1 cellular context compared by ENCODE assay signal in the genomic region with DNA sequence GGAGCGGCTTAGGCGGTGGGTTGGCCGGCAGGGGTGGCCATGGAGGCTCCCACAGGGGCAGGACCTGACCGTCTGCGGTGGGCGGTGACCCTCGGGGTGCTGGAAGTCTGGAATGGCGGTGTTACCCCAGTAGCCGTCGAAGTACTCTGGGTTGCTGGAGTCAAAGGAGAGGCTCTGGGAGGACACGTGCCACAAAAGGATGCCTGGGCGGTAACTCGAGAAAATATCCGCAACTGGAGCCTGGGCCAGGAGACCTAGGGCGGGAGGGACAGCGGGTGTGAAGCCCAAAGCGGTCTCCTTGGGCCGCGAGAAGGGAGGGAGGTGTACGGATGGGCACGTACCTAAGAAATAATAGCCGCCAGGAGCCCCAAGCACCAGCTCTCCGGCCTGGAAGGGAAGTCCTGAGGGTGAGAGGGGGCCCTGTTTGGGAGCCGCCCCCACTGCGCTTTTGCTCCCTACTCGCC.
TF ChIP-seq lines count a peak whose summit lies in the region.

No MANE protein-coding gene starts in this region.

TF ChIP-seq in HCT116, 20 proteins besides CTCF, POLR2A, EP300 and RAD21:
- TF ChIP-seq SIN3A (IDR thresholded peaks at IDR 0.05; ENCODE audit: low read depth) (no peak), CBX3 (IDR thresholded peaks at IDR 0.05; ENCODE audit: low read depth) (no peak), CEBPB (IDR thresholded peaks at IDR 0.05; ENCODE audit: low read depth) (no peak), EZH2phosphoT487 (IDR thresholded peaks at IDR 0.05; ENCODE audit: borderline replicate concordance) (no peak), TCF7L2 (IDR thresholded peaks at IDR 0.05; ENCODE audit: borderline replicate concordance, extremely low read depth, insufficient read depth, insufficient read length) (no peak), JUND (IDR thresholded peaks at IDR 0.05) (no peak), SRF (IDR thresholded peaks at IDR 0.05; ENCODE audit: low read depth) (no peak), ZFX (IDR thresholded peaks at IDR 0.05) (no peak), EZH2 (IDR thresholded peaks at IDR 0.05) (no peak), EGR1 (IDR thresholded peaks at IDR 0.05; ENCODE audit: low read depth) (no peak)
- TF ChIP-seq, protein P1, sequence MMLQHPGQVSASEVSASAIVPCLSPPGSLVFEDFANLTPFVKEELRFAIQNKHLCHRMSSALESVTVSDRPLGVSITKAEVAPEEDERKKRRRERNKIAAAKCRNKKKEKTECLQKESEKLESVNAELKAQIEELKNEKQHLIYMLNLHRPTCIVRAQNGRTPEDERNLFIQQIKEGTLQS (IDR thresholded peaks at IDR 0.05): no peak
- TF ChIP-seq, protein P2, sequence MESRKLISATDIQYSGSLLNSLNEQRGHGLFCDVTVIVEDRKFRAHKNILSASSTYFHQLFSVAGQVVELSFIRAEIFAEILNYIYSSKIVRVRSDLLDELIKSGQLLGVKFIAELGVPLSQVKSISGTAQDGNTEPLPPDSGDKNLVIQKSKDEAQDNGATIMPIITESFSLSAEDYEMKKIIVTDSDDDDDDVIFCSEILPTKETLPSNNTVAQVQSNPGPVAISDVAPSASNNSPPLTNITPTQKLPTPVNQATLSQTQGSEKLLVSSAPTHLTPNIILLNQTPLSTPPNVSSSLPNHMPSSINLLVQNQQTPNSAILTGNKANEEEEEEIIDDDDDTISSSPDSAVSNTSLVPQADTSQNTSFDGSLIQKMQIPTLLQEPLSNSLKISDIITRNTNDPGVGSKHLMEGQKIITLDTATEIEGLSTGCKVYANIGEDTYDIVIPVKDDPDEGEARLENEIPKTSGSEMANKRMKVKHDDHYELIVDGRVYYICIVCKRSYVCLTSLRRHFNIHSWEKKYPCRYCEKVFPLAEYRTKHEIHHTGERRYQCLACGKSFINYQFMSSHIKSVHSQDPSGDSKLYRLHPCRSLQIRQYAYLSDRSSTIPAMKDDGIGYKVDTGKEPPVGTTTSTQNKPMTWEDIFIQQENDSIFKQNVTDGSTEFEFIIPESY (IDR thresholded peaks at IDR 0.05; ENCODE audit: extremely low read depth, insufficient replicate concordance, low read length): no peak
- TF ChIP-seq, protein P3, sequence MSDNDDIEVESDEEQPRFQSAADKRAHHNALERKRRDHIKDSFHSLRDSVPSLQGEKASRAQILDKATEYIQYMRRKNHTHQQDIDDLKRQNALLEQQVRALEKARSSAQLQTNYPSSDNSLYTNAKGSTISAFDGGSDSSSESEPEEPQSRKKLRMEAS (IDR thresholded peaks at IDR 0.05): no peak
